In genomic region chr19:16419671-16420394, GRCh38 we compare ENCODE assay signal across 19 cellular contexts. TPM values are rescaled to one million over a fixed set of nuclear protein-coding genes. Genes with fewer than 3 reads are reported as not detected.
A peak's percentile ranks its signal among the peaks of the same experiment; 100 is the strongest.
DNase-seq lines count a peak whose midpoint lies in the region; ATAC-seq and TF ChIP-seq lines count a peak whose summit lies in the region.
"Had no signal": no experiment of that assay in that cellular context is flagged by ENCODE, and none has a peak within 500 bp of the region (broad histone marks: within the 10 kb centered on the region; RNA-seq: fewer than 3 reads in every experiment).

No MANE protein-coding gene starts in this region.

- H3K4me1 Mint-ChIP-seq in endothelial cell (ENCODE audit: unreplicated experiment) (peaks cover 13% of the 10 kb centered on the region), neural crest cell (no peaks in the 10 kb centered on the region)

- H3K4me3 ChIP-seq in H7 (ENCODE audit: insufficient read depth, low read depth, low read length) (no peak overlapping the region), NT2/D1 (ENCODE audit: insufficient read length, low read depth) (no peak overlapping the region), mucosa of descending colon (no peak overlapping the region)
- H3K4me3 ChIP-seq: dorsolateral prefrontal cortex had no signal

- ATAC-seq in mucosa of descending colon: no peak
- ATAC-seq: HCT116 had no signal

- H3K9me3 Mint-ChIP-seq in endothelial cell (ENCODE audit: unreplicated experiment): no peaks in the 10 kb centered on the region
- H3K9me3 Mint-ChIP-seq in neural crest cell: no peaks in the 10 kb centered on the region
- H3K9me3 Mint-ChIP-seq: activated T-helper 2 cell treated with anti-CD3 and anti-CD28 coated beads, Interferon-gamma antibody, Interleukin-2, Interleukin-4, amounts not matched to agents 10 μg/mL and 5 μg/mL and 100 μg/mL, durations not matched to agents 14 hours and 24 hours and 36 hours; T-helper 1 cell treated with Interleukin-12 subunit alpha and Interleukin-12 subunit beta and Interleukin-4 antibody, amounts not matched to agents 30 μg/mL and 1 μg/mL, for 36 hours had no signal

- DNase-seq in H7: peak; percentile 65
- peak; percentile 51 for DNase-seq in NT2/D1 (ENCODE audit: low read depth, low spot score)
- no peak for DNase-seq in endothelial cell (ENCODE audit: low spot score)
- DNase-seq in neural crest cell (ENCODE audit: low read depth, low spot score): no peak
- DNase-seq in NCI-H774 (lab: John Stamatoyannopoulos, UW): no peak
- DNase-seq in DMS79 (lab: John Stamatoyannopoulos, UW): no peak
- no peak for DNase-seq in mucosa of descending colon
- DNase-seq in NAMALWA (ENCODE audit: low spot score): no peak
- DNase-seq: activated CD4-positive, alpha-beta T cell treated with anti-CD3 and anti-CD28 coated beads, Interleukin-2, amount 50 U/mL, for 1 hour; C1 segment of cervical spinal cord; DND-41; dorsolateral prefrontal cortex; NCI-H1436 treated with DMSO at 0.1 percent for 48 hours; RPMI8226; stimulated activated CD4-positive, alpha-beta T cell treated with anti-CD3 and anti-CD28 coated beads, Interleukin-2, amount 100 ng/mL, for 24 hours; stimulated activated CD8-positive, alpha-beta memory T cell treated with anti-CD3 and anti-CD28 coated beads, Interleukin-4, amount 100 ng/mL, for 48 hours had no signal

- H3K27me3 ChIP-seq in H7 (ENCODE audit: control insufficient read depth, insufficient read depth, low read length) (no peaks in the 10 kb centered on the region), NT2/D1 (ENCODE audit: insufficient read depth, insufficient read length) (no peaks in the 10 kb centered on the region)
- H3K27me3 ChIP-seq: dorsolateral prefrontal cortex had no signal

- H3K9me3 ChIP-seq in NT2/D1 (ENCODE audit: insufficient read depth, low read length) (no peaks in the 10 kb centered on the region), mucosa of descending colon (no peaks in the 10 kb centered on the region)

- H3K36me3 ChIP-seq in H7 (replicated peaks; ENCODE audit: control insufficient read depth, insufficient read depth, low read length) (peaks cover 25% of the 10 kb centered on the region), NT2/D1 (ENCODE audit: insufficient read depth, insufficient read length, low read length) (peaks cover 85% of the 10 kb centered on the region), mucosa of descending colon (ENCODE audit: low read depth) (peaks cover 4% of the 10 kb centered on the region)

- H3K27me3 Mint-ChIP-seq in endothelial cell (ENCODE audit: unreplicated experiment) (peaks cover 5% of the 10 kb centered on the region), neural crest cell (ENCODE audit: low read depth) (no peaks in the 10 kb centered on the region)

- H3K4me3 Mint-ChIP-seq in endothelial cell (ENCODE audit: unreplicated experiment): peak overlapping the region; percentile 62
- H3K4me3 Mint-ChIP-seq in neural crest cell: no peak overlapping the region
- H3K4me3 Mint-ChIP-seq: T-helper 1 cell treated with Interleukin-12 subunit alpha and Interleukin-12 subunit beta and Interleukin-4 antibody, amounts not matched to agents 30 μg/mL and 1 μg/mL, for 36 hours had no signal

- H3K9ac ChIP-seq in NT2/D1 (ENCODE audit: insufficient read length, low read depth): peak overlapping the region; percentile 23

- TF ChIP-seq CTCF in endothelial cell (IDR thresholded peaks at IDR 0.05; ENCODE audit: unreplicated experiment) (no peak), neural crest cell (conservative IDR thresholded peaks at IDR 0.05) (no peak), mucosa of descending colon (IDR thresholded peaks at IDR 0.05) (no peak)

- intact Hi-C loops in mucosa of descending colon (cut with DNase I, micrococcal nuclease): no loop called here

- H3K36me3 Mint-ChIP-seq in endothelial cell (ENCODE audit: low read depth, unreplicated experiment) (peaks cover 35% of the 10 kb centered on the region), neural crest cell (ENCODE audit: low read depth) (peaks cover 3% of the 10 kb centered on the region)

- H3K27ac Mint-ChIP-seq in endothelial cell (ENCODE audit: unreplicated experiment) (peak overlapping the region; percentile 91), neural crest cell (ENCODE audit: unreplicated experiment) (peak overlapping the region; percentile 76)
- H3K27ac Mint-ChIP-seq: activated T-helper 2 cell treated with anti-CD3 and anti-CD28 coated beads, Interferon-gamma antibody, Interleukin-2, Interleukin-4, amounts not matched to agents 10 μg/mL and 5 μg/mL and 100 μg/mL, durations not matched to agents 14 hours and 24 hours and 36 hours; T-helper 1 cell treated with Interleukin-12 subunit alpha and Interleukin-12 subunit beta and Interleukin-4 antibody, amounts not matched to agents 30 μg/mL and 1 μg/mL, for 36 hours had no signal

- H3K4me1 ChIP-seq in NT2/D1 (ENCODE audit: insufficient read depth, insufficient read length) (peaks cover 17% of the 10 kb centered on the region), mucosa of descending colon (ENCODE audit: low read depth) (no peaks in the 10 kb centered on the region)

RNA-seq across cellular contexts. Expression of gene EPS15L1, which starts 51.9 kb away (rescaled TPM):
- 12.3 and 13.1 TPM in 2 replicates for total RNA-seq in H7 (2014; rRNA removed; shearing (Covaris generic))
- total RNA-seq in endothelial cell (ENCODE audit: unreplicated experiment): 34.5 TPM
- 57.6 and 62.9 TPM in 2 replicates for total RNA-seq in neural crest cell
- 10 to 100 TPM; 36.8 to 49.8 (median 40.0) TPM for total RNA-seq in mucosa of descending colon

Comparison
In these comparisons a context has a peak if more than half of its experiments do, and no peak if none do; other contexts are left out.
1. DNase-seq: peak in H7 (single experiment) and NT2/D1 (single experiment); none in endothelial cell (single experiment), neural crest cell (single experiment), NCI-H774 (single experiment), DMS79 (single experiment), mucosa of descending colon (0 of 3) and NAMALWA (single experiment).